ENCODE assay signal across 1 cellular context in genomic region chr17:4554997-4555799, GRCh38.
TF ChIP-seq lines count a peak whose summit lies in the region.

TSS of gene MYBBP1A (minus strand) at chr17:4555384. CDS start at chr17:4555324, 60 bp downstream.

TF ChIP-seq in HEK293, 187 proteins besides CTCF, POLR2A, EP300 and RAD21 (continued from another document and continues in another):
- TF ChIP-seq ZNF639 (tag by site-specific recombination; IDR thresholded peaks at IDR 0.05): no peak; the same call in 1 of the 2 replicates
- no peak for TF ChIP-seq ZNF776 (tag by site-specific recombination; IDR thresholded peaks at IDR 0.05; ENCODE audit: borderline replicate concordance)
- no peak for TF ChIP-seq ZNF366 (tag by site-specific recombination; conservative IDR thresholded peaks at IDR 0.05)
- no peak for TF ChIP-seq ZNF211 (tag by site-specific recombination; IDR thresholded peaks at IDR 0.05; ENCODE audit: low read depth)
- peak; percentile 44; the same call in 1 of the 2 replicates for TF ChIP-seq KLF9 (tag by site-specific recombination; IDR thresholded peaks at IDR 0.05; ENCODE audit: low read depth)
- TF ChIP-seq ZNF791 (tag by site-specific recombination; IDR thresholded peaks at IDR 0.05): no peak
- peak; percentile 81 for TF ChIP-seq ZBTB8A (tag by site-specific recombination; IDR thresholded peaks at IDR 0.05)
- TF ChIP-seq ZNF148 (tag by site-specific recombination; IDR thresholded peaks at IDR 0.05; ENCODE audit: borderline replicate concordance): no peak
- TF ChIP-seq ZNF626 (tag by site-specific recombination; IDR thresholded peaks at IDR 0.05): no peak
- TF ChIP-seq GLI4 (tag by site-specific recombination; IDR thresholded peaks at IDR 0.05): no peak
- no peak for TF ChIP-seq ZNF433 (tag by site-specific recombination; IDR thresholded peaks at IDR 0.05; ENCODE audit: low read depth)
- TF ChIP-seq ZNF23 (tag by site-specific recombination; IDR thresholded peaks at IDR 0.05; ENCODE audit: borderline replicate concordance): no peak
- TF ChIP-seq ZFP41 (tag by site-specific recombination; IDR thresholded peaks at IDR 0.05; ENCODE audit: borderline replicate concordance): no peak
- no peak for TF ChIP-seq ZNF416 (tag by site-specific recombination; IDR thresholded peaks at IDR 0.05)
- TF ChIP-seq ZNF768 (tag by site-specific recombination; IDR thresholded peaks at IDR 0.05): no peak
- no peak for TF ChIP-seq ZNF223 (tag by site-specific recombination; IDR thresholded peaks at IDR 0.05)
- TF ChIP-seq ZNF2 (tag by site-specific recombination; IDR thresholded peaks at IDR 0.05): peak; percentile 19; the same call in 1 of the 2 replicates
- TF ChIP-seq ZNF792 (tag by site-specific recombination; IDR thresholded peaks at IDR 0.05): no peak
- TF ChIP-seq ZNF571 (tag by site-specific recombination; IDR thresholded peaks at IDR 0.05): no peak
- no peak for TF ChIP-seq ZNF449 (tag by site-specific recombination; IDR thresholded peaks at IDR 0.05)
- no peak for TF ChIP-seq BCL11B (tag by site-specific recombination; IDR thresholded peaks at IDR 0.05; ENCODE audit: low read depth)
- no peak for TF ChIP-seq HOXC10 (CRISPR knock-in tag; IDR thresholded peaks at IDR 0.05)
- TF ChIP-seq ZNF645 (tag by site-specific recombination; IDR thresholded peaks at IDR 0.05): no peak
- TF ChIP-seq ZNF132 (tag by site-specific recombination; IDR thresholded peaks at IDR 0.05; ENCODE audit: borderline replicate concordance): no peak
- TF ChIP-seq ZNF747 (tag by site-specific recombination; IDR thresholded peaks at IDR 0.05): no peak
- peak; percentile 95 for TF ChIP-seq ZNF610 (tag by site-specific recombination; IDR thresholded peaks at IDR 0.05; ENCODE audit: borderline replicate concordance)
- no peak for TF ChIP-seq ZNF350 (tag by site-specific recombination; IDR thresholded peaks at IDR 0.05)
- TF ChIP-seq SP7 (tag by site-specific recombination; IDR thresholded peaks at IDR 0.05): peak; percentile 65
- TF ChIP-seq PRDM1 (tag by site-specific recombination; IDR thresholded peaks at IDR 0.05): no peak
- TF ChIP-seq EGR2 (tag by site-specific recombination; IDR thresholded peaks at IDR 0.05; ENCODE audit: low read depth): no peak
- no peak; the same call in 1 of the 2 replicates for TF ChIP-seq ZSCAN30 (tag by site-specific recombination; IDR thresholded peaks at IDR 0.05)
- TF ChIP-seq ZNF335 (tag by site-specific recombination; conservative IDR thresholded peaks at IDR 0.05): peak; percentile 82
- TF ChIP-seq ZNF654 (tag by site-specific recombination; IDR thresholded peaks at IDR 0.05; ENCODE audit: low read depth): no peak
- TF ChIP-seq ZNF692 (tag by site-specific recombination; IDR thresholded peaks at IDR 0.05): 0 out of 2 replicates have a peak, but pooled peaks have one; percentile 38
- no peak for TF ChIP-seq PRDM10 (tag by site-specific recombination; IDR thresholded peaks at IDR 0.05)
- 0 out of 2 replicates have a peak, but pooled peaks have one; percentile 25 for TF ChIP-seq ZNF501 (tag by site-specific recombination; IDR thresholded peaks at IDR 0.05)
- no peak for TF ChIP-seq ZNF664 (tag by site-specific recombination; IDR thresholded peaks at IDR 0.05)
- TF ChIP-seq SCRT2 (tag by site-specific recombination; IDR thresholded peaks at IDR 0.05): no peak
- TF ChIP-seq ZNF24 (tag by site-specific recombination; IDR thresholded peaks at IDR 0.05): no peak
- TF ChIP-seq ZNF114 (tag by site-specific recombination; IDR thresholded peaks at IDR 0.05): no peak
- TF ChIP-seq REPIN1 (tag by site-specific recombination; IDR thresholded peaks at IDR 0.05; ENCODE audit: low read depth): no peak; the same call in 1 of the 2 replicates
- no peak for TF ChIP-seq ZNF112 (tag by site-specific recombination; IDR thresholded peaks at IDR 0.05)
- TF ChIP-seq ZNF548 (tag by site-specific recombination; IDR thresholded peaks at IDR 0.05): no peak
- TF ChIP-seq KLF7 (tag by site-specific recombination; IDR thresholded peaks at IDR 0.05; ENCODE audit: borderline replicate concordance): no peak
- TF ChIP-seq ZFP3 (tag by site-specific recombination; IDR thresholded peaks at IDR 0.05; ENCODE audit: low read depth): no peak
- no peak for TF ChIP-seq ZNF560 (tag by site-specific recombination; IDR thresholded peaks at IDR 0.05; ENCODE audit: borderline replicate concordance)
- peak; percentile 84 for TF ChIP-seq HIC1 (tag by site-specific recombination; IDR thresholded peaks at IDR 0.05)
- no peak for TF ChIP-seq ZNF146 (tag by site-specific recombination; IDR thresholded peaks at IDR 0.05)
- no peak for TF ChIP-seq ZNF133 (tag by site-specific recombination; IDR thresholded peaks at IDR 0.05)
- TF ChIP-seq ZNF248 (tag by site-specific recombination; IDR thresholded peaks at IDR 0.05): no peak
- no peak for TF ChIP-seq ZNF184 (tag by site-specific recombination; IDR thresholded peaks at IDR 0.05)
- TF ChIP-seq ZNF704 (tag by site-specific recombination; IDR thresholded peaks at IDR 0.05): no peak
- no peak for TF ChIP-seq ZBTB7A (tag by site-specific recombination; IDR thresholded peaks at IDR 0.05; ENCODE audit: low read depth)
- TF ChIP-seq ZNF580 (tag by site-specific recombination; IDR thresholded peaks at IDR 0.05): no peak
- TF ChIP-seq ZNF140 (tag by site-specific recombination; IDR thresholded peaks at IDR 0.05): no peak
- TF ChIP-seq KLF1 (tag by site-specific recombination; IDR thresholded peaks at IDR 0.05): 0 out of 2 replicates have a peak, but pooled peaks have one; percentile 35
- no peak for TF ChIP-seq ZNF311 (tag by site-specific recombination; IDR thresholded peaks at IDR 0.05; ENCODE audit: borderline replicate concordance)
- TF ChIP-seq OVOL3 (tag by site-specific recombination; IDR thresholded peaks at IDR 0.05): peak; percentile 75; the same call in 1 of the 2 replicates
- peak; percentile 95 for TF ChIP-seq ZNF394 (tag by site-specific recombination; IDR thresholded peaks at IDR 0.05; ENCODE audit: borderline replicate concordance)
